In genomic region chr6:106138151-106138550, GRCh38 we compare ENCODE assay signal across 1 cellular context.
TF ChIP-seq lines count a peak whose summit lies in the region.

No MANE protein-coding gene starts in this region.

TF ChIP-seq in K562, 482 proteins besides CTCF, POLR2A, EP300 and RAD21 (continued from another document):
- no peak for TF ChIP-seq ZNF518B (CRISPR knock-in tag; IDR thresholded peaks at IDR 0.05)
- TF ChIP-seq HDAC3 (IDR thresholded peaks at IDR 0.05; ENCODE audit: borderline replicate concordance, partially characterized antibody): no peak
